ENCODE assay signal across 10 cellular contexts in genomic region chr17:8859029-8859803, GRCh38. TPM values are rescaled to one million over a fixed set of nuclear protein-coding genes. Genes with fewer than 3 reads are reported as not detected.
A peak's percentile ranks its signal among the peaks of the same experiment; 100 is the strongest.
DNase-seq lines count a peak whose midpoint lies in the region; ATAC-seq lines count a peak whose summit lies in the region.
"Had no signal": no experiment of that assay in that cellular context is flagged by ENCODE, and none has a peak within 500 bp of the region (broad histone marks: within the 10 kb centered on the region; RNA-seq: fewer than 3 reads in every experiment).

No MANE protein-coding gene starts in this region.

- H3K36me3 Mint-ChIP-seq in activated T-helper 17 cell treated with anti-CD3 and anti-CD28 coated beads, Interleukin-2, amount 50 U/mL, for 72 hours (ENCODE audit: low read depth), result peaks cover 5% of the 10 kb centered on the region
- H3K36me3 Mint-ChIP-seq in naive B cell, result no peaks in the 10 kb centered on the region

- peak overlapping the region; percentile 85 for H3K27ac Mint-ChIP-seq in activated T-helper 17 cell treated with anti-CD3 and anti-CD28 coated beads, Interleukin-2, amount 50 U/mL, for 72 hours
- peak overlapping the region; percentile 51 to 86 (median 57) for H3K27ac Mint-ChIP-seq in naive B cell

- peak; percentile 37 for ATAC-seq in HG02981 (IDR thresholded peaks at IDR 0.05; ENCODE audit: unreplicated experiment)
- ATAC-seq in activated T-helper 17 cell treated with anti-CD3 and anti-CD28 coated beads, Interleukin-2, amount 50 U/mL, for 72 hours (replicated peaks), result peak; percentile 50
- ATAC-seq in naive B cell (ENCODE audit: low read depth in 2 of 2), result peak; percentile 5 to 6
- no peak for ATAC-seq in GM18909 (IDR thresholded peaks at IDR 0.05; ENCODE audit: poor library complexity, unreplicated experiment)
- ATAC-seq: left colon had no signal

- no peaks in the 10 kb centered on the region for H3K9me3 Mint-ChIP-seq in activated T-helper 17 cell treated with anti-CD3 and anti-CD28 coated beads, Interleukin-2, amount 50 U/mL, for 72 hours
- peaks cover 0 to 4% (median 0%) of the 10 kb centered on the region in 7 donors for H3K9me3 Mint-ChIP-seq in naive B cell

- peak overlapping the region; percentile 53 for H3K4me3 Mint-ChIP-seq in activated T-helper 17 cell treated with anti-CD3 and anti-CD28 coated beads, Interleukin-2, amount 50 U/mL, for 72 hours
- peak overlapping the region in 3 of 8 donors; percentile 51 to 69 (median 60) for H3K4me3 Mint-ChIP-seq in naive B cell

- H3K4me1 Mint-ChIP-seq in activated T-helper 17 cell treated with anti-CD3 and anti-CD28 coated beads, Interleukin-2, amount 50 U/mL, for 72 hours, result peaks cover 44% of the 10 kb centered on the region
- peaks cover 26 to 35% (median 28%) of the 10 kb centered on the region in 3 donors for H3K4me1 Mint-ChIP-seq in naive B cell

- H3K27me3 Mint-ChIP-seq in activated T-helper 17 cell treated with anti-CD3 and anti-CD28 coated beads, Interleukin-2, amount 50 U/mL, for 72 hours, result no peaks in the 10 kb centered on the region
- H3K27me3 Mint-ChIP-seq in naive B cell, result no peaks in the 10 kb centered on the region

- DNase-seq in Daoy (ENCODE audit: low read depth), result peak; percentile 61
- no peak for DNase-seq in naive B cell
- DNase-seq in middle frontal gyrus (ENCODE audit: extremely low spot score, low spot score), result no peak
- no peak for DNase-seq in stimulated activated naive CD4-positive, alpha-beta T cell (lab: John Stamatoyannopoulos, UW)
- no peak for DNase-seq in globus pallidus (ENCODE audit: low spot score)
- DNase-seq: central memory CD4-positive, alpha-beta T cell had no signal

RNA-seq across cellular contexts. Expression of gene PIK3R6, which starts 8.3 kb away (rescaled TPM):
- not detected in 2 replicates for total RNA-seq in Daoy (2014; rRNA removed; shearing (Covaris generic))
- 1 to 10 TPM; 4.6 to 7.6 TPM for total RNA-seq in activated T-helper 17 cell treated with anti-CD3 and anti-CD28 coated beads, Interleukin-2, amount 50 U/mL, for 72 hours
- under 1 TPM in 2 of 6 donors, not detected in 4; 0.18 to 0.30 TPM for polyA plus RNA-seq in naive B cell (ENCODE audit: low read depth in 6 of 6)
